ENCODE assay signal across 8 cellular contexts in genomic region chr9:35116898-35117551, GRCh38. TPM values are rescaled to one million over a fixed set of nuclear protein-coding genes. Genes with fewer than 3 reads are reported as not detected.
DNase-seq lines count a peak whose midpoint lies in the region; ATAC-seq, FAIRE-seq and TF ChIP-seq lines count a peak whose summit lies in the region.

No MANE protein-coding gene starts in this region.

- H3K36me3 ChIP-seq in HepG2 (replicated peaks in 1 of 2; ENCODE audit: control insufficient read depth in 1 of 2, insufficient read depth in 2 of 2, low read length in 2 of 2), result no peaks in the 10 kb centered on the region

- peak overlapping the region; percentile 91 for H3K4me3 Mint-ChIP-seq in activated CD4-positive, alpha-beta T cell treated with anti-CD3 and anti-CD28 coated beads, Interleukin-2, amount 10 ng/mL, durations not matched to agents 24 days and 14 days
- H3K4me3 Mint-ChIP-seq in dendritic cell treated with granulocyte-macrophage colony-stimulating factor and Interleukin-4, amounts not matched to agents 40 ng/mL and 50 ng/mL, for 4 days, result peak overlapping the region; percentile 92

- peak overlapping the region; percentile 94 for H3K27ac Mint-ChIP-seq in activated CD4-positive, alpha-beta T cell treated with anti-CD3 and anti-CD28 coated beads, Interleukin-2, amount 10 ng/mL, durations not matched to agents 24 days and 14 days
- H3K27ac Mint-ChIP-seq in dendritic cell treated with granulocyte-macrophage colony-stimulating factor and Interleukin-4, amounts not matched to agents 40 ng/mL and 50 ng/mL, for 4 days, result peak overlapping the region; percentile 88

- TF ChIP-seq POLR2A in HepG2 (IDR thresholded peaks at IDR 0.05; ENCODE audit: insufficient read depth in 1 of 2, low read depth in 2 of 2, low read length in 2 of 2), result no peak

- H2AFZ ChIP-seq in HepG2 (ENCODE audit: low read length), result no peak overlapping the region

- CTCF ChIA-PET in HepG2 (lab: Yijun Ruan, JAX; ENCODE audit: low intra/inter-chr PET ratio, low total read pairs), result interaction anchor here (2.2 to 2.9 kb wide), 2 partner anchors 142 to 360 kb away, joined by 14 to 40 read pairs; no protein-coding TSS in a partner anchor

- DNase-seq in AG20443 (ENCODE audit: low spot score) (peak; percentile 89), NCI-H524 (lab: John Stamatoyannopoulos, UW) (peak; percentile 76 to 91), HepG2 (ENCODE audit: low spot score) (peak; percentile 86)
- DNase-seq in activated CD4-positive, alpha-beta T cell treated with anti-CD3 and anti-CD28 coated beads, Interleukin-2, amount 10 ng/mL, durations not matched to agents 24 days and 14 days, result peak; percentile 96
- DNase-seq in stimulated activated CD4-positive, alpha-beta T cell treated with anti-CD3 and anti-CD28 coated beads, Interleukin-2, amount 100 ng/mL, for 48 hours, result peak; percentile 81 to 89

- H4K20me1 ChIP-seq in HepG2 (ENCODE audit: insufficient read depth, low read length), result no peaks in the 10 kb centered on the region

- H3K27ac ChIP-seq in HepG2 (ENCODE audit: extremely low read length, insufficient read depth, low read length), result peak overlapping the region; percentile 56

- peak overlapping the region; percentile 78 to 96 (median 79) for H3K4me3 ChIP-seq in HepG2 (replicated peaks in 1 of 3; ENCODE audit: insufficient read depth in 1 of 3, low read depth in 2 of 3, low read length in 3 of 3)

- no peaks in the 10 kb centered on the region for H3K79me2 ChIP-seq in HepG2 (ENCODE audit: insufficient read depth, low read length)

- H3K27me3 Mint-ChIP-seq in activated CD4-positive, alpha-beta T cell treated with anti-CD3 and anti-CD28 coated beads, Interleukin-2, amount 10 ng/mL, durations not matched to agents 24 days and 14 days, result peaks cover 2% of the 10 kb centered on the region
- H3K27me3 Mint-ChIP-seq in dendritic cell treated with granulocyte-macrophage colony-stimulating factor and Interleukin-4, amounts not matched to agents 40 ng/mL and 50 ng/mL, for 4 days, result no peaks in the 10 kb centered on the region

- peak; percentile 94 for TF ChIP-seq CTCF in HepG2 (CRISPR knock-in tag; IDR thresholded peaks at IDR 0.05)

- H3K9me3 Mint-ChIP-seq in activated CD4-positive, alpha-beta T cell treated with anti-CD3 and anti-CD28 coated beads, Interleukin-2, amount 10 ng/mL, durations not matched to agents 24 days and 14 days, result no peaks in the 10 kb centered on the region
- no peaks in the 10 kb centered on the region for H3K9me3 Mint-ChIP-seq in dendritic cell treated with granulocyte-macrophage colony-stimulating factor and Interleukin-4, amounts not matched to agents 40 ng/mL and 50 ng/mL, for 4 days

- peak; percentile 81 for FAIRE-seq in HepG2 (lab: Jason Lieb, UNC)

- peaks cover 30% of the 10 kb centered on the region for H3K4me1 ChIP-seq in HepG2 (ENCODE audit: insufficient read depth, low read length)

- peak overlapping the region; percentile 54 for H3K9ac ChIP-seq in HepG2 (ENCODE audit: insufficient read depth, low read depth, low read length)

- in situ Hi-C loops in HepG2 (cut with HindIII; ENCODE audit: extremely low pct_ligation_motif_present, low pct_unique_long_range_greater_than_20kb), result loop anchor here (5.0 to 10.0 kb wide), 3 partner anchors 140 to 538 kb away; partner anchors contain the start of genes CCDC107, RMRP and SIT1

- 7% methylated on average over 27 of the region's 30 CpGs for WGBS in HepG2 (ENCODE audit: low lambda C conversion rate)

- TF ChIP-seq EP300 in HepG2 (IDR thresholded peaks at IDR 0.05; ENCODE audit: low read depth in 2 of 2, low read length in 2 of 2) (no peak), HepG2 (CRISPR knock-in tag; IDR thresholded peaks at IDR 0.05; ENCODE audit: borderline replicate concordance) (no peak)

- H3K27me3 ChIP-seq in HepG2 (ENCODE audit: control insufficient read depth in 1 of 2, insufficient read depth in 2 of 2, low read length in 2 of 2), result no peaks in the 10 kb centered on the region; a peak in 1 of 5 replicates

- ATAC-seq in GM19025 (IDR thresholded peaks at IDR 0.05; ENCODE audit: low read depth, unreplicated experiment), result peak; percentile 38
- ATAC-seq in HG03442 (IDR thresholded peaks at IDR 0.05; ENCODE audit: unreplicated experiment), result peak; percentile 39
- ATAC-seq in HepG2, result peak; percentile 84

- no TSS peak for BruUV-seq in HepG2 (replicated peaks; lab: Mats Ljungman, UMichigan)

- intact Hi-C loops in activated CD4-positive, alpha-beta T cell treated with anti-CD3 and anti-CD28 coated beads, Interleukin-2, amount 10 ng/mL, durations not matched to agents 24 days and 14 days (cut with micrococcal nuclease), result loop anchor here (1.0 to 10.0 kb wide), 5 partner anchors 142 to 698 kb away; partner anchors contain the start of genes HINT2 and SPAG8
- intact Hi-C loops in dendritic cell treated with granulocyte-macrophage colony-stimulating factor and Interleukin-4, amounts not matched to agents 40 ng/mL and 50 ng/mL, for 4 days (cut with micrococcal nuclease), result loop anchor here (1.0 to 2.0 kb wide), 5 partner anchors 14 to 436 kb away; partner anchors contain the start of gene STOML2
- intact Hi-C loops in HepG2 (cut with micrococcal nuclease; ENCODE audit: unreplicated experiment), result loop anchor here (1.0 to 5.0 kb wide), 4 partner anchors 141 to 360 kb away; no protein-coding TSS in a partner anchor

- POLR2A ChIA-PET in HepG2 (lab: Yijun Ruan, JAX), result interaction anchor here (0.8 to 2.5 kb wide), 3 partner anchors 45 to 298 kb away, joined by 3 to 14 read pairs (median 7); partner anchors contain the start of gene UNC13B

- peak overlapping the region; percentile 100 for H3K4me2 ChIP-seq in HepG2 (ENCODE audit: low read depth, low read length)

- H3K9me3 ChIP-seq in HepG2 (ENCODE audit: low read length), result no peaks in the 10 kb centered on the region

- no peaks in the 10 kb centered on the region for H3K36me3 Mint-ChIP-seq in activated CD4-positive, alpha-beta T cell treated with anti-CD3 and anti-CD28 coated beads, Interleukin-2, amount 10 ng/mL, durations not matched to agents 24 days and 14 days (ENCODE audit: low read depth)
- H3K36me3 Mint-ChIP-seq in dendritic cell treated with granulocyte-macrophage colony-stimulating factor and Interleukin-4, amounts not matched to agents 40 ng/mL and 50 ng/mL, for 4 days (ENCODE audit: low read depth), result peaks cover 27% of the 10 kb centered on the region

- peak; percentile 84 for TF ChIP-seq RAD21 in HepG2 (CRISPR knock-in tag; IDR thresholded peaks at IDR 0.05)

- H3K4me1 Mint-ChIP-seq in activated CD4-positive, alpha-beta T cell treated with anti-CD3 and anti-CD28 coated beads, Interleukin-2, amount 10 ng/mL, durations not matched to agents 24 days and 14 days, result peaks cover 37% of the 10 kb centered on the region
- H3K4me1 Mint-ChIP-seq in dendritic cell treated with granulocyte-macrophage colony-stimulating factor and Interleukin-4, amounts not matched to agents 40 ng/mL and 50 ng/mL, for 4 days (ENCODE audit: low read depth), result peaks cover 38% of the 10 kb centered on the region

RNA-seq across cellular contexts. Expression of gene ATOSB, which starts 1.4 kb away (rescaled TPM):
- total RNA-seq in activated CD4-positive, alpha-beta T cell treated with anti-CD3 and anti-CD28 coated beads, Interleukin-2, amount 10 ng/mL, durations not matched to agents 24 days and 14 days, result 3.7 and 4.7 TPM in 2 replicates
- total RNA-seq in HepG2 (2016; rRNA removed; fragmentation: Illumina TruSeq; extraction: Trizol), result 1.9 and 2.3 TPM in 2 replicates
- 0.26 and 0.61 TPM in 2 replicates for total RNA-seq in HepG2 (2016; cell fraction: cytosol; rRNA removed; fragmentation: Illumina TruSeq; extraction: Trizol; ENCODE audit: low read depth)
- 1.6 and 2.0 TPM in 2 replicates for total RNA-seq in HepG2 (2016; cell fraction: insoluble cytoplasmic fraction; rRNA removed; fragmentation: Illumina TruSeq; extraction: Trizol)
- 1.2 and 1.5 TPM in 2 replicates for total RNA-seq in HepG2 (2016; cell fraction: membrane; rRNA removed; fragmentation: Illumina TruSeq; extraction: Trizol)
- 1.8 and 2.3 TPM in 2 replicates for total RNA-seq in HepG2 (2016; cell fraction: nucleus; rRNA removed; fragmentation: Illumina TruSeq; extraction: Trizol)
- 6.4 and 7.1 TPM in 2 replicates for polyA plus RNA-seq in HepG2 (2011; rRNA removed)
- polyA plus RNA-seq in HepG2 (2011; cell fraction: cytosol; rRNA removed), result 6.6 and 6.7 TPM in 2 replicates
- polyA plus RNA-seq in HepG2 (2011; cell fraction: nucleus; rRNA removed), result 16.6 and 22.2 TPM in 2 replicates
- 2.0 and 2.1 TPM in 2 replicates for polyA plus RNA-seq in HepG2 (2012)
- 0.47 and 0.61 TPM in 2 replicates for polyA plus RNA-seq in HepG2 (2016; cell fraction: cytosol; fragmentation: Illumina TruSeq; extraction: Trizol; ENCODE audit: low read depth)
- polyA plus RNA-seq in HepG2 (2016; cell fraction: insoluble cytoplasmic fraction; fragmentation: Illumina TruSeq; extraction: Trizol; ENCODE audit: low read depth), result 2.2 TPM in 2 replicates
- polyA plus RNA-seq in HepG2 (2016; cell fraction: membrane; fragmentation: Illumina TruSeq; extraction: Trizol; ENCODE audit: low read depth), result 1.4 and 1.6 TPM in 2 replicates
- 4.3 and 5.5 TPM in 2 replicates for polyA plus RNA-seq in HepG2 (2016; cell fraction: nucleus; fragmentation: Illumina TruSeq; extraction: Trizol; ENCODE audit: insufficient read depth, low read depth)
- 7.8 and 10.5 TPM in 2 replicates for polyA minus RNA-seq in HepG2 (2011; rRNA and poly(A)+ RNA removed; ENCODE audit: low replicate concordance)
- 1.7 and 1.8 TPM in 2 replicates for polyA minus RNA-seq in HepG2 (2011; cell fraction: cytosol; rRNA and poly(A)+ RNA removed)
- polyA minus RNA-seq in HepG2 (2011; cell fraction: nucleus; rRNA and poly(A)+ RNA removed), result 3.7 and 4.0 TPM in 2 replicates

RNA-seq across cellular contexts. Expression of gene STOML2, which starts 14.1 kb away (rescaled TPM):
- 258 and 262 TPM in 2 replicates for total RNA-seq in activated CD4-positive, alpha-beta T cell treated with anti-CD3 and anti-CD28 coated beads, Interleukin-2, amount 10 ng/mL, durations not matched to agents 24 days and 14 days
- 250 and 305 TPM in 2 replicates for total RNA-seq in HepG2 (2016; rRNA removed; fragmentation: Illumina TruSeq; extraction: Trizol)
- total RNA-seq in HepG2 (2016; cell fraction: cytosol; rRNA removed; fragmentation: Illumina TruSeq; extraction: Trizol; ENCODE audit: low read depth), result 682 and 717 TPM in 2 replicates
- total RNA-seq in HepG2 (2016; cell fraction: insoluble cytoplasmic fraction; rRNA removed; fragmentation: Illumina TruSeq; extraction: Trizol), result 259 and 314 TPM in 2 replicates
- total RNA-seq in HepG2 (2016; cell fraction: membrane; rRNA removed; fragmentation: Illumina TruSeq; extraction: Trizol), result 635 and 649 TPM in 2 replicates
- 99.4 and 103 TPM in 2 replicates for total RNA-seq in HepG2 (2016; cell fraction: nucleus; rRNA removed; fragmentation: Illumina TruSeq; extraction: Trizol)
- 243 and 245 TPM in 2 replicates for polyA plus RNA-seq in HepG2 (2011; rRNA removed)
- polyA plus RNA-seq in HepG2 (2011; cell fraction: cytosol; rRNA removed), result 206 and 268 TPM in 2 replicates
- polyA plus RNA-seq in HepG2 (2011; cell fraction: nucleus; rRNA removed), result 223 and 235 TPM in 2 replicates
- 137 and 155 TPM in 2 replicates for polyA plus RNA-seq in HepG2 (2012)
- 796 and 800 TPM in 2 replicates for polyA plus RNA-seq in HepG2 (2016; cell fraction: cytosol; fragmentation: Illumina TruSeq; extraction: Trizol; ENCODE audit: low read depth)
- 284 and 314 TPM in 2 replicates for polyA plus RNA-seq in HepG2 (2016; cell fraction: insoluble cytoplasmic fraction; fragmentation: Illumina TruSeq; extraction: Trizol; ENCODE audit: low read depth)
- 557 and 563 TPM in 2 replicates for polyA plus RNA-seq in HepG2 (2016; cell fraction: membrane; fragmentation: Illumina TruSeq; extraction: Trizol; ENCODE audit: low read depth)
- 177 and 181 TPM in 2 replicates for polyA plus RNA-seq in HepG2 (2016; cell fraction: nucleus; fragmentation: Illumina TruSeq; extraction: Trizol; ENCODE audit: insufficient read depth, low read depth)
- 125 and 128 TPM in 2 replicates for polyA minus RNA-seq in HepG2 (2011; rRNA and poly(A)+ RNA removed; ENCODE audit: low replicate concordance)
- polyA minus RNA-seq in HepG2 (2011; cell fraction: cytosol; rRNA and poly(A)+ RNA removed), result 41.4 and 52.8 TPM in 2 replicates
- 27.2 and 45.5 TPM in 2 replicates for polyA minus RNA-seq in HepG2 (2011; cell fraction: nucleus; rRNA and poly(A)+ RNA removed)

RNA-seq across cellular contexts. Expression of gene PIGO, which starts 20.6 kb away (rescaled TPM):
- 32.5 and 37.2 TPM in 2 replicates for total RNA-seq in activated CD4-positive, alpha-beta T cell treated with anti-CD3 and anti-CD28 coated beads, Interleukin-2, amount 10 ng/mL, durations not matched to agents 24 days and 14 days
- 6.6 and 20.5 TPM in 2 replicates for total RNA-seq in HepG2 (2016; rRNA removed; fragmentation: Illumina TruSeq; extraction: Trizol)
- 1.7 and 3.4 TPM in 2 replicates for total RNA-seq in HepG2 (2016; cell fraction: cytosol; rRNA removed; fragmentation: Illumina TruSeq; extraction: Trizol; ENCODE audit: low read depth)
- total RNA-seq in HepG2 (2016; cell fraction: insoluble cytoplasmic fraction; rRNA removed; fragmentation: Illumina TruSeq; extraction: Trizol), result 6.2 and 20.0 TPM in 2 replicates
- 3.2 and 3.6 TPM in 2 replicates for total RNA-seq in HepG2 (2016; cell fraction: membrane; rRNA removed; fragmentation: Illumina TruSeq; extraction: Trizol)
- total RNA-seq in HepG2 (2016; cell fraction: nucleus; rRNA removed; fragmentation: Illumina TruSeq; extraction: Trizol), result 18.5 and 23.4 TPM in 2 replicates
- polyA plus RNA-seq in HepG2 (2011; rRNA removed), result 24.4 and 26.2 TPM in 2 replicates
- 18.2 and 19.4 TPM in 2 replicates for polyA plus RNA-seq in HepG2 (2011; cell fraction: cytosol; rRNA removed)
- polyA plus RNA-seq in HepG2 (2011; cell fraction: nucleus; rRNA removed), result 36.6 and 39.8 TPM in 2 replicates
- polyA plus RNA-seq in HepG2 (2012), result 11.1 and 13.7 TPM in 2 replicates
- 1.4 TPM in 2 replicates for polyA plus RNA-seq in HepG2 (2016; cell fraction: cytosol; fragmentation: Illumina TruSeq; extraction: Trizol; ENCODE audit: low read depth)
- 5.1 and 7.0 TPM in 2 replicates for polyA plus RNA-seq in HepG2 (2016; cell fraction: insoluble cytoplasmic fraction; fragmentation: Illumina TruSeq; extraction: Trizol; ENCODE audit: low read depth)
- polyA plus RNA-seq in HepG2 (2016; cell fraction: membrane; fragmentation: Illumina TruSeq; extraction: Trizol; ENCODE audit: low read depth), result 2.4 and 2.7 TPM in 2 replicates
- polyA plus RNA-seq in HepG2 (2016; cell fraction: nucleus; fragmentation: Illumina TruSeq; extraction: Trizol; ENCODE audit: insufficient read depth, low read depth), result 29.3 and 36.5 TPM in 2 replicates
- polyA minus RNA-seq in HepG2 (2011; rRNA and poly(A)+ RNA removed; ENCODE audit: low replicate concordance), result 54.7 and 59.3 TPM in 2 replicates
- polyA minus RNA-seq in HepG2 (2011; cell fraction: cytosol; rRNA and poly(A)+ RNA removed), result 15.4 and 19.4 TPM in 2 replicates
- 20.1 and 20.3 TPM in 2 replicates for polyA minus RNA-seq in HepG2 (2011; cell fraction: nucleus; rRNA and poly(A)+ RNA removed)

RNA-seq across cellular contexts. Expression of gene FANCG, which starts 37.3 kb away (rescaled TPM):
- total RNA-seq in activated CD4-positive, alpha-beta T cell treated with anti-CD3 and anti-CD28 coated beads, Interleukin-2, amount 10 ng/mL, durations not matched to agents 24 days and 14 days, result 114 and 122 TPM in 2 replicates
- total RNA-seq in HepG2 (2016; rRNA removed; fragmentation: Illumina TruSeq; extraction: Trizol), result 43.3 and 45.1 TPM in 2 replicates
- 22.3 and 24.9 TPM in 2 replicates for total RNA-seq in HepG2 (2016; cell fraction: cytosol; rRNA removed; fragmentation: Illumina TruSeq; extraction: Trizol; ENCODE audit: low read depth)
- total RNA-seq in HepG2 (2016; cell fraction: insoluble cytoplasmic fraction; rRNA removed; fragmentation: Illumina TruSeq; extraction: Trizol), result 38.9 and 46.7 TPM in 2 replicates
- 30.7 and 36.4 TPM in 2 replicates for total RNA-seq in HepG2 (2016; cell fraction: membrane; rRNA removed; fragmentation: Illumina TruSeq; extraction: Trizol)
- total RNA-seq in HepG2 (2016; cell fraction: nucleus; rRNA removed; fragmentation: Illumina TruSeq; extraction: Trizol), result 49.6 and 53.6 TPM in 2 replicates
- polyA plus RNA-seq in HepG2 (2011; rRNA removed), result 10.8 and 14.4 TPM in 2 replicates
- 4.4 and 6.9 TPM in 2 replicates for polyA plus RNA-seq in HepG2 (2011; cell fraction: cytosol; rRNA removed)
- 51.4 and 75.5 TPM in 2 replicates for polyA plus RNA-seq in HepG2 (2011; cell fraction: nucleus; rRNA removed)
- 7.3 and 17.1 TPM in 2 replicates for polyA plus RNA-seq in HepG2 (2012)
- 11.9 and 12.4 TPM in 2 replicates for polyA plus RNA-seq in HepG2 (2016; cell fraction: cytosol; fragmentation: Illumina TruSeq; extraction: Trizol; ENCODE audit: low read depth)
- polyA plus RNA-seq in HepG2 (2016; cell fraction: insoluble cytoplasmic fraction; fragmentation: Illumina TruSeq; extraction: Trizol; ENCODE audit: low read depth), result 28.3 and 28.9 TPM in 2 replicates
- 21.2 and 24.3 TPM in 2 replicates for polyA plus RNA-seq in HepG2 (2016; cell fraction: membrane; fragmentation: Illumina TruSeq; extraction: Trizol; ENCODE audit: low read depth)
- polyA plus RNA-seq in HepG2 (2016; cell fraction: nucleus; fragmentation: Illumina TruSeq; extraction: Trizol; ENCODE audit: insufficient read depth, low read depth), result 96.3 and 105 TPM in 2 replicates
- 22.2 and 87.0 TPM in 2 replicates for polyA minus RNA-seq in HepG2 (2011; rRNA and poly(A)+ RNA removed; ENCODE audit: low replicate concordance)
- 4.6 and 5.9 TPM in 2 replicates for polyA minus RNA-seq in HepG2 (2011; cell fraction: cytosol; rRNA and poly(A)+ RNA removed)
- 32.1 and 37.9 TPM in 2 replicates for polyA minus RNA-seq in HepG2 (2011; cell fraction: nucleus; rRNA and poly(A)+ RNA removed)

RNA-seq across cellular contexts. Expression of gene VCP, which starts 44.6 kb away (rescaled TPM):
- 335 and 343 TPM in 2 replicates for total RNA-seq in activated CD4-positive, alpha-beta T cell treated with anti-CD3 and anti-CD28 coated beads, Interleukin-2, amount 10 ng/mL, durations not matched to agents 24 days and 14 days
- total RNA-seq in HepG2 (2016; rRNA removed; fragmentation: Illumina TruSeq; extraction: Trizol), result 391 and 406 TPM in 2 replicates
- 18.6 and 21.7 TPM in 2 replicates for total RNA-seq in HepG2 (2016; cell fraction: cytosol; rRNA removed; fragmentation: Illumina TruSeq; extraction: Trizol; ENCODE audit: low read depth)
- 376 and 380 TPM in 2 replicates for total RNA-seq in HepG2 (2016; cell fraction: insoluble cytoplasmic fraction; rRNA removed; fragmentation: Illumina TruSeq; extraction: Trizol)
- 43.0 and 49.6 TPM in 2 replicates for total RNA-seq in HepG2 (2016; cell fraction: membrane; rRNA removed; fragmentation: Illumina TruSeq; extraction: Trizol)
- 244 and 245 TPM in 2 replicates for total RNA-seq in HepG2 (2016; cell fraction: nucleus; rRNA removed; fragmentation: Illumina TruSeq; extraction: Trizol)
- 143 and 166 TPM in 2 replicates for polyA plus RNA-seq in HepG2 (2011; rRNA removed)
- polyA plus RNA-seq in HepG2 (2011; cell fraction: cytosol; rRNA removed), result 151 and 155 TPM in 2 replicates
- polyA plus RNA-seq in HepG2 (2011; cell fraction: nucleus; rRNA removed), result 129 and 137 TPM in 2 replicates
- 146 and 152 TPM in 2 replicates for polyA plus RNA-seq in HepG2 (2012)
- polyA plus RNA-seq in HepG2 (2016; cell fraction: cytosol; fragmentation: Illumina TruSeq; extraction: Trizol; ENCODE audit: low read depth), result 10.7 and 12.6 TPM in 2 replicates
- polyA plus RNA-seq in HepG2 (2016; cell fraction: insoluble cytoplasmic fraction; fragmentation: Illumina TruSeq; extraction: Trizol; ENCODE audit: low read depth), result 291 and 344 TPM in 2 replicates
- 15.8 and 22.5 TPM in 2 replicates for polyA plus RNA-seq in HepG2 (2016; cell fraction: membrane; fragmentation: Illumina TruSeq; extraction: Trizol; ENCODE audit: low read depth)
- polyA plus RNA-seq in HepG2 (2016; cell fraction: nucleus; fragmentation: Illumina TruSeq; extraction: Trizol; ENCODE audit: insufficient read depth, low read depth), result 266 and 278 TPM in 2 replicates
- 446 and 616 TPM in 2 replicates for polyA minus RNA-seq in HepG2 (2011; rRNA and poly(A)+ RNA removed; ENCODE audit: low replicate concordance)
- polyA minus RNA-seq in HepG2 (2011; cell fraction: cytosol; rRNA and poly(A)+ RNA removed), result 189 and 210 TPM in 2 replicates
- 248 and 250 TPM in 2 replicates for polyA minus RNA-seq in HepG2 (2011; cell fraction: nucleus; rRNA and poly(A)+ RNA removed)

Comparison
In these comparisons a context has a peak if more than half of its experiments do, and no peak if none do; other contexts are left out.
1. Peak in every context shown above with its lines: DNase-seq, ATAC-seq, H3K4me3 ChIP-seq and H3K27ac ChIP-seq.